In genomic region chr3:98563661-98564281, GRCh38 we compare ENCODE assay signal across 8 cellular contexts.
A peak's percentile ranks its signal among the peaks of the same experiment; 100 is the strongest.
DNase-seq lines count a peak whose midpoint lies in the region; ATAC-seq and TF ChIP-seq lines count a peak whose summit lies in the region.

No MANE protein-coding gene starts in this region.

- ATAC-seq in GM18498 (IDR thresholded peaks at IDR 0.05; ENCODE audit: unreplicated experiment) = peak; percentile 51
- peak; percentile 58 for ATAC-seq in GM21825 (IDR thresholded peaks at IDR 0.05; ENCODE audit: unreplicated experiment)

- peaks cover 43% of the 10 kb centered on the region for H3K4me1 ChIP-seq in Loucy (ENCODE audit: insufficient read depth, low read length, poor library complexity, severe bottlenecking)
- H3K4me1 ChIP-seq in effector memory CD4-positive, alpha-beta T cell (ENCODE audit: control insufficient read depth, insufficient read depth, low read length, poor library complexity, severe bottlenecking) = peaks cover 48% of the 10 kb centered on the region

- H2AFZ ChIP-seq in Loucy (ENCODE audit: low read length) = no peak overlapping the region

- H4K20me1 ChIP-seq in Loucy (ENCODE audit: insufficient read depth, low read length, poor library complexity, severe bottlenecking) = no peaks in the 10 kb centered on the region

- no peaks in the 10 kb centered on the region for H3K27me3 ChIP-seq in Loucy (ENCODE audit: insufficient read depth, low read length, poor library complexity, severe bottlenecking)
- no peaks in the 10 kb centered on the region for H3K27me3 ChIP-seq in effector memory CD4-positive, alpha-beta T cell (replicated peaks; ENCODE audit: control insufficient read depth, insufficient read depth, low read length, poor library complexity, severe bottlenecking)

- H3F3A ChIP-seq in Loucy (ENCODE audit: low read depth) = no peaks in the 10 kb centered on the region

- H3K36me3 ChIP-seq in Loucy (ENCODE audit: insufficient read depth, low read length) = no peaks in the 10 kb centered on the region
- H3K36me3 ChIP-seq in effector memory CD4-positive, alpha-beta T cell (ENCODE audit: control insufficient read depth, insufficient read depth, low read length) = no peaks in the 10 kb centered on the region

- no peak overlapping the region for H3K9ac ChIP-seq in Loucy (ENCODE audit: low read depth, low read length, poor library complexity, severe bottlenecking)

- H3K4me3 ChIP-seq in Loucy (ENCODE audit: low read length, poor library complexity, severe bottlenecking) = no peak overlapping the region
- H3K4me3 ChIP-seq in effector memory CD4-positive, alpha-beta T cell (ENCODE audit: insufficient read depth, low read depth, low read length, poor library complexity, severe bottlenecking) = no peak overlapping the region

- no peaks in the 10 kb centered on the region for H3K9me2 ChIP-seq in Loucy (replicated peaks; ENCODE audit: low read depth, low read length)

- peak overlapping the region; percentile 37 for H3K4me2 ChIP-seq in Loucy (ENCODE audit: low read depth, low read length, poor library complexity, severe bottlenecking)

- TF ChIP-seq CTCF in Loucy (conservative IDR thresholded peaks at IDR 0.05; ENCODE audit: low read length) = no peak

- DNase-seq in effector memory CD4-positive, alpha-beta T cell = peak in 2 of 3 donors; percentile 30 to 35
- DNase-seq in NCI-H1436 (lab: John Stamatoyannopoulos, UW) (no peak), Kasumi-1 (lab: John Stamatoyannopoulos, UW) (no peak), AG08396 (ENCODE audit: low spot score) (no peak), DMS153 treated with DMSO at 0.1 percent for 48 hours (lab: John Stamatoyannopoulos, UW; ENCODE audit: unreplicated experiment) (no peak)

- H3K79me2 ChIP-seq in Loucy (ENCODE audit: insufficient read depth, low read length) = no peaks in the 10 kb centered on the region

- no peaks in the 10 kb centered on the region for H3K9me3 ChIP-seq in Loucy (ENCODE audit: insufficient read depth, low read depth, low read length)
- H3K9me3 ChIP-seq in effector memory CD4-positive, alpha-beta T cell (ENCODE audit: control insufficient read depth, low read length) = no peaks in the 10 kb centered on the region

- H3K27ac ChIP-seq in effector memory CD4-positive, alpha-beta T cell (ENCODE audit: insufficient read depth, low read length, poor library complexity, severe bottlenecking) = peak overlapping the region; percentile 87

Comparison
In these comparisons a context has a peak if more than half of its experiments do, and no peak if none do; other contexts are left out.
1. DNase-seq: peak in effector memory CD4-positive, alpha-beta T cell (2 of 3); none in NCI-H1436 (single experiment), Kasumi-1 (0 of 2), AG08396 (single experiment) and DMS153 treated with DMSO at 0.1 percent for 48 hours (single experiment).